1 cellular context compared by ENCODE assay signal in the genomic region with DNA sequence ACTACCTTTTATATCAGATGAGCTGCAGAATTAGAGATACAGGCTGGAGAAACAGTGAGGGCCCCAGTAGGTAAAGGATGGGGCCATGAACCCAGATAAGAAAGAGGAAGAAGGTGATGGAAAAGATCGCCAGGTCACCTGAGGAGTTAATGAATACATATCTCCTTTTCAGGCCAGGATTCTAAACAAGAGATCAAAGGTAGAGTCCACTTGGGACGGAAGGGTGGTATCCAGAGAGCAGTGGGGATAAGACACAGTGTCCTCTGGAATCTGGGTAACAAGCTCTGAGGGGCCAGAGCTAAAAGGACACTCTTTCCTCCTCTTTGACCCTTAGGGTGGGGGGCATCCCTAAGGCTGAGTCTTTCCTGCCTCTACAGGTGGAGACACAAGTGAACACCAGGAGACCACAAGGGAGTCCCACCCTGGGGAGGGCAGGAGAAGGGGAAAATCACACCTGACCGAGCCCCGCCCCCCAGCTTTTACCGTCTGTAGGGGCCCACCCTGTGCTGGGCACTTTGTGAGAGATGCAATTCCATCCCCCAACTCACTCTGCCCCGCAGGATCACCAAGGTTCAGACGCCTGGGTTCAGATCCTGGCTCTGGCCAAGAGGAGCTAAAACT.
A peak's percentile ranks its signal among the peaks of the same experiment; 100 is the strongest.
TF ChIP-seq lines count a peak whose summit lies in the region.

No MANE protein-coding gene starts in this region.

TF ChIP-seq in HepG2, 621 proteins besides CTCF, POLR2A, EP300 and RAD21 (continued from another document and continues in another):
- TF ChIP-seq, protein P1, sequence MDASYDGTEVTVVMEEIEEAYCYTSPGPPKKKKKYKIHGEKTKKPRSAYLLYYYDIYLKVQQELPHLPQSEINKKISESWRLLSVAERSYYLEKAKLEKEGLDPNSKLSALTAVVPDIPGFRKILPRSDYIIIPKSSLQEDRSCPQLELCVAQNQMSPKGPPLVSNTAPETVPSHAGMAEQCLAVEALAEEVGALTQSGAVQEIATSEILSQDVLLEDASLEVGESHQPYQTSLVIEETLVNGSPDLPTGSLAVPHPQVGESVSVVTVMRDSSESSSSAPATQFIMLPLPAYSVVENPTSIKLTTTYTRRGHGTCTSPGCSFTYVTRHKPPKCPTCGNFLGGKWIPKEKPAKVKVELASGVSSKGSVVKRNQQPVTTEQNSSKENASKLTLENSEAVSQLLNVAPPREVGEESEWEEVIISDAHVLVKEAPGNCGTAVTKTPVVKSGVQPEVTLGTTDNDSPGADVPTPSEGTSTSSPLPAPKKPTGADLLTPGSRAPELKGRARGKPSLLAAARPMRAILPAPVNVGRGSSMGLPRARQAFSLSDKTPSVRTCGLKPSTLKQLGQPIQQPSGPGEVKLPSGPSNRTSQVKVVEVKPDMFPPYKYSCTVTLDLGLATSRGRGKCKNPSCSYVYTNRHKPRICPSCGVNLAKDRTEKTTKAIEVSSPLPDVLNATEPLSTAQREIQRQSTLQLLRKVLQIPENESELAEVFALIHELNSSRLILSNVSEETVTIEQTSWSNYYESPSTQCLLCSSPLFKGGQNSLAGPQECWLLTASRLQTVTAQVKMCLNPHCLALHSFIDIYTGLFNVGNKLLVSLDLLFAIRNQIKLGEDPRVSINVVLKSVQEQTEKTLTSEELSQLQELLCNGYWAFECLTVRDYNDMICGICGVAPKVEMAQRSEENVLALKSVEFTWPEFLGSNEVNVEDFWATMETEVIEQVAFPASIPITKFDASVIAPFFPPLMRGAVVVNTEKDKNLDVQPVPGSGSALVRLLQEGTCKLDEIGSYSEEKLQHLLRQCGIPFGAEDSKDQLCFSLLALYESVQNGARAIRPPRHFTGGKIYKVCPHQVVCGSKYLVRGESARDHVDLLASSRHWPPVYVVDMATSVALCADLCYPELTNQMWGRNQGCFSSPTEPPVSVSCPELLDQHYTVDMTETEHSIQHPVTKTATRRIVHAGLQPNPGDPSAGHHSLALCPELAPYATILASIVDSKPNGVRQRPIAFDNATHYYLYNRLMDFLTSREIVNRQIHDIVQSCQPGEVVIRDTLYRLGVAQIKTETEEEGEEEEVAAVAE (CRISPR knock-in tag; IDR thresholded peaks at IDR 0.05; ENCODE audit: borderline replicate concordance), result no peak
- TF ChIP-seq KLF12 (CRISPR knock-in tag; IDR thresholded peaks at IDR 0.05; ENCODE audit: borderline replicate concordance) (peak; percentile 41; the same call in 1 of the 2 replicates), KAT2B (IDR thresholded peaks at IDR 0.05; ENCODE audit: borderline replicate concordance, low read depth, low read length) (no peak), TCF12 (IDR thresholded peaks at IDR 0.05) (no peak), TCF12 (CRISPR knock-in tag; IDR thresholded peaks at IDR 0.05) (no peak), MXD4 (CRISPR knock-in tag; IDR thresholded peaks at IDR 0.05) (no peak), NFATC3 (CRISPR knock-in tag; IDR thresholded peaks at IDR 0.05) (no peak), NBN (conservative IDR thresholded peaks at IDR 0.05) (no peak), ETV5 (CRISPR knock-in tag; IDR thresholded peaks at IDR 0.05; ENCODE audit: borderline replicate concordance) (peak; percentile 78; the same call in 1 of the 2 replicates), GATAD1 (CRISPR knock-in tag; IDR thresholded peaks at IDR 0.05) (no peak), ZNF44 (CRISPR knock-in tag; IDR thresholded peaks at IDR 0.05) (no peak), EEA1 (CRISPR knock-in tag; IDR thresholded peaks at IDR 0.05; ENCODE audit: borderline replicate concordance) (no peak), PLRG1 (conservative IDR thresholded peaks at IDR 0.05) (no peak), REL (CRISPR knock-in tag; conservative IDR thresholded peaks at IDR 0.05) (no peak), ZNF614 (CRISPR knock-in tag; IDR thresholded peaks at IDR 0.05; ENCODE audit: borderline replicate concordance) (no peak), ZNF382 (CRISPR knock-in tag; IDR thresholded peaks at IDR 0.05; ENCODE audit: borderline replicate concordance) (no peak), MYC (CRISPR knock-in tag; IDR thresholded peaks at IDR 0.05; ENCODE audit: borderline replicate concordance) (no peak), ZNF549 (CRISPR knock-in tag; IDR thresholded peaks at IDR 0.05) (no peak), TOE1 (CRISPR knock-in tag; IDR thresholded peaks at IDR 0.05) (no peak), ZFP37 (CRISPR knock-in tag; IDR thresholded peaks at IDR 0.05; ENCODE audit: borderline replicate concordance) (no peak), CBX2 (IDR thresholded peaks at IDR 0.05; ENCODE audit: low read depth, low read length) (no peak), CBX2 (CRISPR knock-in tag; IDR thresholded peaks at IDR 0.05; ENCODE audit: low read depth) (no peak)
- TF ChIP-seq, protein P2, sequence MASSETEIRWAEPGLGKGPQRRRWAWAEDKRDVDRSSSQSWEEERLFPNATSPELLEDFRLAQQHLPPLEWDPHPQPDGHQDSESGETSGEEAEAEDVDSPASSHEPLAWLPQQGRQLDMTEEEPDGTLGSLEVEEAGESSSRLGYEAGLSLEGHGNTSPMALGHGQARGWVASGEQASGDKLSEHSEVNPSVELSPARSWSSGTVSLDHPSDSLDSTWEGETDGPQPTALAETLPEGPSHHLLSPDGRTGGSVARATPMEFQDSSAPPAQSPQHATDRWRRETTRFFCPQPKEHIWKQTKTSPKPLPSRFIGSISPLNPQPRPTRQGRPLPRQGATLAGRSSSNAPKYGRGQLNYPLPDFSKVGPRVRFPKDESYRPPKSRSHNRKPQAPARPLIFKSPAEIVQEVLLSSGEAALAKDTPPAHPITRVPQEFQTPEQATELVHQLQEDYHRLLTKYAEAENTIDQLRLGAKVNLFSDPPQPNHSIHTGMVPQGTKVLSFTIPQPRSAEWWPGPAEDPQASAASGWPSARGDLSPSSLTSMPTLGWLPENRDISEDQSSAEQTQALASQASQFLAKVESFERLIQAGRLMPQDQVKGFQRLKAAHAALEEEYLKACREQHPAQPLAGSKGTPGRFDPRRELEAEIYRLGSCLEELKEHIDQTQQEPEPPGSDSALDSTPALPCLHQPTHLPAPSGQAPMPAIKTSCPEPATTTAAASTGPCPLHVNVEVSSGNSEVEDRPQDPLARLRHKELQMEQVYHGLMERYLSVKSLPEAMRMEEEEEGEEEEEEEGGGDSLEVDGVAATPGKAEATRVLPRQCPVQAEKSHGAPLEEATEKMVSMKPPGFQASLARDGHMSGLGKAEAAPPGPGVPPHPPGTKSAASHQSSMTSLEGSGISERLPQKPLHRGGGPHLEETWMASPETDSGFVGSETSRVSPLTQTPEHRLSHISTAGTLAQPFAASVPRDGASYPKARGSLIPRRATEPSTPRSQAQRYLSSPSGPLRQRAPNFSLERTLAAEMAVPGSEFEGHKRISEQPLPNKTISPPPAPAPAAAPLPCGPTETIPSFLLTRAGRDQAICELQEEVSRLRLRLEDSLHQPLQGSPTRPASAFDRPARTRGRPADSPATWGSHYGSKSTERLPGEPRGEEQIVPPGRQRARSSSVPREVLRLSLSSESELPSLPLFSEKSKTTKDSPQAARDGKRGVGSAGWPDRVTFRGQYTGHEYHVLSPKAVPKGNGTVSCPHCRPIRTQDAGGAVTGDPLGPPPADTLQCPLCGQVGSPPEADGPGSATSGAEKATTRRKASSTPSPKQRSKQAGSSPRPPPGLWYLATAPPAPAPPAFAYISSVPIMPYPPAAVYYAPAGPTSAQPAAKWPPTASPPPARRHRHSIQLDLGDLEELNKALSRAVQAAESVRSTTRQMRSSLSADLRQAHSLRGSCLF (CRISPR knock-in tag; IDR thresholded peaks at IDR 0.05; ENCODE audit: borderline replicate concordance), result no peak
- TF ChIP-seq, protein P3, sequence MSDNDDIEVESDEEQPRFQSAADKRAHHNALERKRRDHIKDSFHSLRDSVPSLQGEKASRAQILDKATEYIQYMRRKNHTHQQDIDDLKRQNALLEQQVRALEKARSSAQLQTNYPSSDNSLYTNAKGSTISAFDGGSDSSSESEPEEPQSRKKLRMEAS (IDR thresholded peaks at IDR 0.05), result 0 out of 2 replicates have a peak, but pooled peaks have one; percentile 22
- TF ChIP-seq, protein P4, sequence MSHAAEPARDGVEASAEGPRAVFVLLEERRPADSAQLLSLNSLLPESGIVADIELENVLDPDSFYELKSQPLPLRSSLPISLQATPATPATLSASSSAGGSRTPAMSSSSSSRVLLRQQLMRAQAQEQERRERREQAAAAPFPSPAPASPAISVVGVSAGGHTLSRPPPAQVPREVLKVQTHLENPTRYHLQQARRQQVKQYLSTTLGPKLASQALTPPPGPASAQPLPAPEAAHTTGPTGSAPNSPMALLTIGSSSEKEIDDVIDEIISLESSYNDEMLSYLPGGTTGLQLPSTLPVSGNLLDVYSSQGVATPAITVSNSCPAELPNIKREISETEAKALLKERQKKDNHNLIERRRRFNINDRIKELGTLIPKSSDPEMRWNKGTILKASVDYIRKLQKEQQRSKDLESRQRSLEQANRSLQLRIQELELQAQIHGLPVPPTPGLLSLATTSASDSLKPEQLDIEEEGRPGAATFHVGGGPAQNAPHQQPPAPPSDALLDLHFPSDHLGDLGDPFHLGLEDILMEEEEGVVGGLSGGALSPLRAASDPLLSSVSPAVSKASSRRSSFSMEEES (CRISPR knock-in tag; IDR thresholded peaks at IDR 0.05), result peak; percentile 79; the same call in 1 of the 2 replicates
- TF ChIP-seq, protein P5, sequence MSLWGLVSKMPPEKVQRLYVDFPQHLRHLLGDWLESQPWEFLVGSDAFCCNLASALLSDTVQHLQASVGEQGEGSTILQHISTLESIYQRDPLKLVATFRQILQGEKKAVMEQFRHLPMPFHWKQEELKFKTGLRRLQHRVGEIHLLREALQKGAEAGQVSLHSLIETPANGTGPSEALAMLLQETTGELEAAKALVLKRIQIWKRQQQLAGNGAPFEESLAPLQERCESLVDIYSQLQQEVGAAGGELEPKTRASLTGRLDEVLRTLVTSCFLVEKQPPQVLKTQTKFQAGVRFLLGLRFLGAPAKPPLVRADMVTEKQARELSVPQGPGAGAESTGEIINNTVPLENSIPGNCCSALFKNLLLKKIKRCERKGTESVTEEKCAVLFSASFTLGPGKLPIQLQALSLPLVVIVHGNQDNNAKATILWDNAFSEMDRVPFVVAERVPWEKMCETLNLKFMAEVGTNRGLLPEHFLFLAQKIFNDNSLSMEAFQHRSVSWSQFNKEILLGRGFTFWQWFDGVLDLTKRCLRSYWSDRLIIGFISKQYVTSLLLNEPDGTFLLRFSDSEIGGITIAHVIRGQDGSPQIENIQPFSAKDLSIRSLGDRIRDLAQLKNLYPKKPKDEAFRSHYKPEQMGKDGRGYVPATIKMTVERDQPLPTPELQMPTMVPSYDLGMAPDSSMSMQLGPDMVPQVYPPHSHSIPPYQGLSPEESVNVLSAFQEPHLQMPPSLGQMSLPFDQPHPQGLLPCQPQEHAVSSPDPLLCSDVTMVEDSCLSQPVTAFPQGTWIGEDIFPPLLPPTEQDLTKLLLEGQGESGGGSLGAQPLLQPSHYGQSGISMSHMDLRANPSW (CRISPR knock-in tag; IDR thresholded peaks at IDR 0.05; ENCODE audit: borderline replicate concordance), result no peak
- TF ChIP-seq, protein P6, sequence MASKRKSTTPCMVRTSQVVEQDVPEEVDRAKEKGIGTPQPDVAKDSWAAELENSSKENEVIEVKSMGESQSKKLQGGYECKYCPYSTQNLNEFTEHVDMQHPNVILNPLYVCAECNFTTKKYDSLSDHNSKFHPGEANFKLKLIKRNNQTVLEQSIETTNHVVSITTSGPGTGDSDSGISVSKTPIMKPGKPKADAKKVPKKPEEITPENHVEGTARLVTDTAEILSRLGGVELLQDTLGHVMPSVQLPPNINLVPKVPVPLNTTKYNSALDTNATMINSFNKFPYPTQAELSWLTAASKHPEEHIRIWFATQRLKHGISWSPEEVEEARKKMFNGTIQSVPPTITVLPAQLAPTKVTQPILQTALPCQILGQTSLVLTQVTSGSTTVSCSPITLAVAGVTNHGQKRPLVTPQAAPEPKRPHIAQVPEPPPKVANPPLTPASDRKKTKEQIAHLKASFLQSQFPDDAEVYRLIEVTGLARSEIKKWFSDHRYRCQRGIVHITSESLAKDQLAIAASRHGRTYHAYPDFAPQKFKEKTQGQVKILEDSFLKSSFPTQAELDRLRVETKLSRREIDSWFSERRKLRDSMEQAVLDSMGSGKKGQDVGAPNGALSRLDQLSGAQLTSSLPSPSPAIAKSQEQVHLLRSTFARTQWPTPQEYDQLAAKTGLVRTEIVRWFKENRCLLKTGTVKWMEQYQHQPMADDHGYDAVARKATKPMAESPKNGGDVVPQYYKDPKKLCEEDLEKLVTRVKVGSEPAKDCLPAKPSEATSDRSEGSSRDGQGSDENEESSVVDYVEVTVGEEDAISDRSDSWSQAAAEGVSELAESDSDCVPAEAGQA (IDR thresholded peaks at IDR 0.05; ENCODE audit: low read depth), result no peak
- TF ChIP-seq, protein P6 (CRISPR knock-in tag; IDR thresholded peaks at IDR 0.05; ENCODE audit: borderline replicate concordance), result no peak
- TF ChIP-seq, protein P7, sequence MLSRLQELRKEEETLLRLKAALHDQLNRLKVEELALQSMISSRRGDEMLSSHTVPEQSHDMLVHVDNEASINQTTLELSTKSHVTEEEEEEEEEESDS (CRISPR knock-in tag; IDR thresholded peaks at IDR 0.05; ENCODE audit: borderline replicate concordance), result no peak
- TF ChIP-seq, protein P8, sequence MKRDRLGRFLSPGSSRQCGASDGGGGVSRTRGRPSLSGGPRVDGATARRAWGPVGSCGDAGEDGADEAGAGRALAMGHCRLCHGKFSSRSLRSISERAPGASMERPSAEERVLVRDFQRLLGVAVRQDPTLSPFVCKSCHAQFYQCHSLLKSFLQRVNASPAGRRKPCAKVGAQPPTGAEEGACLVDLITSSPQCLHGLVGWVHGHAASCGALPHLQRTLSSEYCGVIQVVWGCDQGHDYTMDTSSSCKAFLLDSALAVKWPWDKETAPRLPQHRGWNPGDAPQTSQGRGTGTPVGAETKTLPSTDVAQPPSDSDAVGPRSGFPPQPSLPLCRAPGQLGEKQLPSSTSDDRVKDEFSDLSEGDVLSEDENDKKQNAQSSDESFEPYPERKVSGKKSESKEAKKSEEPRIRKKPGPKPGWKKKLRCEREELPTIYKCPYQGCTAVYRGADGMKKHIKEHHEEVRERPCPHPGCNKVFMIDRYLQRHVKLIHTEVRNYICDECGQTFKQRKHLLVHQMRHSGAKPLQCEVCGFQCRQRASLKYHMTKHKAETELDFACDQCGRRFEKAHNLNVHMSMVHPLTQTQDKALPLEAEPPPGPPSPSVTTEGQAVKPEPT (CRISPR knock-in tag; IDR thresholded peaks at IDR 0.05; ENCODE audit: low read depth), result no peak
